ENCODE assay signal across 8 cellular contexts in the genomic region with DNA sequence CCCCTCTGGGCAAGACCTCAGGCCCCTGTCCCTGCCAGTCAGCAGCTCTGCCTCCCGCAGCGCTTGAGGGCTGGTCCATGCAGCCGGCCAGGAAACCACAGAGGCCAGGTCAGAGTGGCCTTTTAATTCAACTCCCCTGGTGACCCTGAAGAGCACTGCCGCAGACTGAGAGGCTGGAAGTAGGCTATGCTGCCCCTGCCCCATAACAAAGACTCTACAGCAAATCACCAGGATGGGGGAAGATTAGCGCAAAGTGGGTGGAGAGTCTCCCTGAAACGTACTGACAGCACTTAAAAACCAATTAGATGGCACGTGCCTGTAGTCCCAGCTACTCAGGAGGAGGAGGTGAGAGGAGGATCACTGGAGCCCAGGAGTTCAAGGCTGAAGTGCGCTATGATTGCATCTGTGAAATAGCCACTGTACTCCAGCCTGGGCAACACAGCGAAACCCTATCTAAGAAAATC.
DNase-seq lines count a peak whose midpoint lies in the region; ATAC-seq and TF ChIP-seq lines count a peak whose summit lies in the region.

No MANE protein-coding gene starts in this region.

- ATAC-seq in RWPE2 (ENCODE audit: low read depth) (no peak), HG02852 (IDR thresholded peaks at IDR 0.05; ENCODE audit: unreplicated experiment) (no peak)

- peak overlapping the region; percentile 49 for H3K9ac ChIP-seq in iPS-15b (ENCODE audit: low read depth, low read length)

- H3K4me1 Mint-ChIP-seq in activated CD4-positive, alpha-beta memory T cell treated with anti-CD3 and anti-CD28 coated beads, Interleukin-2, amount 10 ng/mL, durations not matched to agents 7 days and 5 days = peaks cover 12% of the 10 kb centered on the region

- DNase-seq in NCI-H510A treated with DMSO at 0.1 percent for 48 hours (lab: John Stamatoyannopoulos, UW) (peak; percentile 23), NCI-H510A (lab: John Stamatoyannopoulos, UW) (no peak), RWPE2 (ENCODE audit: low spot score) (no peak), head of caudate nucleus (no peak)
- no peak for DNase-seq in activated CD4-positive, alpha-beta memory T cell treated with anti-CD3 and anti-CD28 coated beads, Interleukin-2, amount 10 ng/mL, durations not matched to agents 7 days and 5 days

- H3K9me3 ChIP-seq in RWPE2 (ENCODE audit: severe bottlenecking) (no peaks in the 10 kb centered on the region), iPS-15b (ENCODE audit: control insufficient read depth, insufficient read depth, low read length) (no peaks in the 10 kb centered on the region)

- peaks cover 21% of the 10 kb centered on the region for H3K36me3 ChIP-seq in RWPE2 (ENCODE audit: low read depth)
- H3K36me3 ChIP-seq in iPS-15b (ENCODE audit: control insufficient read depth, insufficient read depth, low read length) = no peaks in the 10 kb centered on the region

- TF ChIP-seq CTCF in RWPE2 (IDR thresholded peaks at IDR 0.05; ENCODE audit: poor library complexity, severe bottlenecking) = no peak

- no peak overlapping the region for H3K4me3 Mint-ChIP-seq in activated CD4-positive, alpha-beta memory T cell treated with anti-CD3 and anti-CD28 coated beads, Interleukin-2, amount 10 ng/mL, durations not matched to agents 7 days and 5 days

- intact Hi-C loops in head of caudate nucleus (cut with DNase I) = no loop called here

- no peaks in the 10 kb centered on the region for H3K27me3 Mint-ChIP-seq in activated CD4-positive, alpha-beta memory T cell treated with anti-CD3 and anti-CD28 coated beads, Interleukin-2, amount 10 ng/mL, durations not matched to agents 7 days and 5 days

- H3K36me3 Mint-ChIP-seq in activated CD4-positive, alpha-beta memory T cell treated with anti-CD3 and anti-CD28 coated beads, Interleukin-2, amount 10 ng/mL, durations not matched to agents 7 days and 5 days (ENCODE audit: low read depth) = no peaks in the 10 kb centered on the region

- H3K4me1 ChIP-seq in RWPE2 (ENCODE audit: insufficient read depth, poor library complexity, severe bottlenecking) = peaks cover 92% of the 10 kb centered on the region
- H3K4me1 ChIP-seq in iPS-15b (ENCODE audit: control insufficient read depth, insufficient read depth, low read length) = peaks cover 26% of the 10 kb centered on the region

- H3K27ac Mint-ChIP-seq in activated CD4-positive, alpha-beta memory T cell treated with anti-CD3 and anti-CD28 coated beads, Interleukin-2, amount 10 ng/mL, durations not matched to agents 7 days and 5 days = no peak overlapping the region

- POLR2A ChIA-PET in activated CD4-positive, alpha-beta memory T cell treated with anti-CD3 and anti-CD28 coated beads, Interleukin-2, amount 10 ng/mL, durations not matched to agents 7 days and 5 days (lab: Charles Lee) = no interaction called here

- H3K9me3 Mint-ChIP-seq in activated CD4-positive, alpha-beta memory T cell treated with anti-CD3 and anti-CD28 coated beads, Interleukin-2, amount 10 ng/mL, durations not matched to agents 7 days and 5 days = no peaks in the 10 kb centered on the region

- H3K27me3 ChIP-seq in RWPE2 (ENCODE audit: insufficient read depth, poor library complexity, severe bottlenecking) = no peaks in the 10 kb centered on the region
- H3K27me3 ChIP-seq in iPS-15b (ENCODE audit: control insufficient read depth, insufficient read depth, low read length) = no peaks in the 10 kb centered on the region

- CTCF ChIA-PET in activated CD4-positive, alpha-beta memory T cell treated with anti-CD3 and anti-CD28 coated beads, Interleukin-2, amount 10 ng/mL, durations not matched to agents 7 days and 5 days (lab: Charles Lee) = no interaction called here

- H3K4me3 ChIP-seq in RWPE2 (ENCODE audit: severe bottlenecking) (no peak overlapping the region), iPS-15b (ENCODE audit: low read depth, low read length) (no peak overlapping the region)

- H3K27ac ChIP-seq in RWPE2 (ENCODE audit: poor library complexity, severe bottlenecking) (peak overlapping the region; percentile 99), temporal lobe (ENCODE audit: low read depth, low read length) (peak overlapping the region; percentile 2)
